ENCODE assay signal across 10 cellular contexts in genomic region chrX:24561121-24561520, GRCh38.
A peak's percentile ranks its signal among the peaks of the same experiment; 100 is the strongest.
DNase-seq lines count a peak whose midpoint lies in the region; ATAC-seq and TF ChIP-seq lines count a peak whose summit lies in the region.
"Had no signal": no experiment of that assay in that cellular context is flagged by ENCODE, and none has a peak within 500 bp of the region (broad histone marks: within the 10 kb centered on the region; RNA-seq: fewer than 3 reads in every experiment).

No MANE protein-coding gene starts in this region.

- H2BK20ac ChIP-seq in IMR-90 (ENCODE audit: low read depth, low read length), result no peak overlapping the region

- H3K9me3 Mint-ChIP-seq in MCF 10A (ENCODE audit: unreplicated experiment), result no peaks in the 10 kb centered on the region
- no peaks in the 10 kb centered on the region for H3K9me3 Mint-ChIP-seq in activated CD8-positive, alpha-beta memory T cell treated with anti-CD3 and anti-CD28 coated beads, Interleukin-2, amount 10 ng/mL, durations not matched to agents 7 days and 5 days (ENCODE audit: low read depth)

- H4K91ac ChIP-seq in IMR-90 (ENCODE audit: insufficient read depth, low read depth, low read length) (no peak overlapping the region), mesenchymal stem cell (ENCODE audit: low read length) (no peak overlapping the region)

- POLR2A ChIA-PET in MCF 10A (lab: Yijun Ruan, JAX) (no interaction called here), IMR-90 (lab: Charles Lee; ENCODE audit: unreplicated experiment) (no interaction called here)

- TF ChIP-seq POLR2A in breast epithelium (IDR thresholded peaks at IDR 0.05), result no peak
- TF ChIP-seq POLR2A in IMR-90 (IDR thresholded peaks at IDR 0.05; ENCODE audit: low read depth, low read length), result no peak

- H2BK12ac ChIP-seq in mesenchymal stem cell (ENCODE audit: low read length in 2 of 2), result no peak overlapping the region

- intact Hi-C loops in MCF 10A (cut with micrococcal nuclease) (no loop called here), breast epithelium (cut with DNase I; ENCODE audit: low total_unique reads) (no loop called here), IMR-90 (cut with micrococcal nuclease) (loop anchor here (2.0 kb wide), 1 partner anchor 166 kb away; no protein-coding TSS in a partner anchor), upper lobe of right lung (cut with DNase I) (no loop called here)

- no peaks in the 10 kb centered on the region for H3K9me1 ChIP-seq in IMR-90 (ENCODE audit: insufficient read depth, low read length)

- H3K27ac ChIP-seq in breast epithelium (no peak overlapping the region), IMR-90 (ENCODE audit: insufficient read depth, low read length) (no peak overlapping the region), upper lobe of right lung (no peak overlapping the region), mesenchymal stem cell (ENCODE audit: low read length, poor library complexity, severe bottlenecking) (no peak overlapping the region)

- H3K36me3 ChIP-seq in breast epithelium (no peaks in the 10 kb centered on the region), IMR-90 (ENCODE audit: control insufficient read depth, insufficient read depth, low read length) (no peaks in the 10 kb centered on the region), upper lobe of right lung (no peaks in the 10 kb centered on the region), mesenchymal stem cell (ENCODE audit: control insufficient read depth in 1 of 2, insufficient read depth in 2 of 2, low read depth in 1 of 2, low read length in 2 of 2) (no peaks in the 10 kb centered on the region)
- H3K36me3 ChIP-seq: MG63 had no signal

- H3K27ac Mint-ChIP-seq in MCF 10A (ENCODE audit: low read depth, unreplicated experiment), result no peak overlapping the region
- no peak overlapping the region for H3K27ac Mint-ChIP-seq in activated CD8-positive, alpha-beta memory T cell treated with anti-CD3 and anti-CD28 coated beads, Interleukin-2, amount 10 ng/mL, durations not matched to agents 7 days and 5 days

- H3K27me3 Mint-ChIP-seq in MCF 10A (ENCODE audit: insufficient read depth, unreplicated experiment), result peaks cover 77% of the 10 kb centered on the region
- no peaks in the 10 kb centered on the region for H3K27me3 Mint-ChIP-seq in activated CD8-positive, alpha-beta memory T cell treated with anti-CD3 and anti-CD28 coated beads, Interleukin-2, amount 10 ng/mL, durations not matched to agents 7 days and 5 days

- H2BK15ac ChIP-seq in IMR-90 (ENCODE audit: low read depth, low read length) (no peak overlapping the region), mesenchymal stem cell (ENCODE audit: low read depth, poor library complexity, severe bottlenecking) (no peak overlapping the region)

- in situ Hi-C loops in IMR-90 (cut with MboI; ENCODE audit: low sequenced_read_pairs), result no loop called here

- peaks cover 0 to 38% of the 10 kb centered on the region in 2 donors for H3K27me3 ChIP-seq in breast epithelium
- peaks cover 6% of the 10 kb centered on the region; the same call in 1 of the 2 replicates for H3K27me3 ChIP-seq in IMR-90 (ENCODE audit: control insufficient read depth, insufficient read depth, low read length)
- no peaks in the 10 kb centered on the region for H3K27me3 ChIP-seq in upper lobe of right lung
- H3K27me3 ChIP-seq in mesenchymal stem cell (ENCODE audit: control insufficient read depth in 1 of 2, insufficient read depth in 1 of 2, low read length in 2 of 2), result peaks cover 0 to 30% of the 10 kb centered on the region in 2 experiments
- H3K27me3 ChIP-seq: MG63 had no signal

- H3K14ac ChIP-seq in IMR-90 (replicated peaks; ENCODE audit: low read depth, low read length) (no peak overlapping the region), mesenchymal stem cell (ENCODE audit: low read length in 2 of 2) (no peak overlapping the region)

- BruUV-seq in MCF 10A (replicated peaks; lab: Mats Ljungman, UMichigan) (no TSS peak), IMR-90 (replicated peaks; lab: Mats Ljungman, UMichigan) (no TSS peak)

- H3K79me1 ChIP-seq in IMR-90 (ENCODE audit: low read depth in 1 of 2, low read length in 2 of 2), result no peaks in the 10 kb centered on the region
- H3K79me1 ChIP-seq in mesenchymal stem cell (replicated peaks; ENCODE audit: low read length, poor library complexity, severe bottlenecking), result no peaks in the 10 kb centered on the region

- WGBS in IMR-90 (ENCODE audit: extremely low coverage in 2 of 2, insufficient read length in 1 of 2), 2 experiments, result no CpG with 5 or more reads among the region's 5 CpGs
- 78% methylated on average over 1 of the region's 5 CpGs for WGBS in mesenchymal stem cell

- H3K4me3 Mint-ChIP-seq in MCF 10A (ENCODE audit: unreplicated experiment), result no peak overlapping the region
- no peak overlapping the region for H3K4me3 Mint-ChIP-seq in activated CD8-positive, alpha-beta memory T cell treated with anti-CD3 and anti-CD28 coated beads, Interleukin-2, amount 10 ng/mL, durations not matched to agents 7 days and 5 days

- H3K4me2 ChIP-seq in IMR-90 (ENCODE audit: low read depth, low read length), result no peak overlapping the region
- H3K4me2 ChIP-seq in mesenchymal stem cell (ENCODE audit: low read length, poor library complexity, severe bottlenecking), result no peak overlapping the region

- H3K4ac ChIP-seq in IMR-90 (ENCODE audit: low read depth, low read length) (no peak overlapping the region), mesenchymal stem cell (ENCODE audit: low read depth in 1 of 2, low read length in 2 of 2) (no peak overlapping the region)

- peak; percentile 39 for TF ChIP-seq RAD21 in IMR-90 (IDR thresholded peaks at IDR 0.05; ENCODE audit: low read length)

- no peak overlapping the region for H3K9ac ChIP-seq in IMR-90 (ENCODE audit: low read depth, low read length)
- no peak overlapping the region for H3K9ac ChIP-seq in mesenchymal stem cell (ENCODE audit: low read length)

- H3K18ac ChIP-seq in IMR-90 (ENCODE audit: low read depth, low read length) (no peak overlapping the region), mesenchymal stem cell (ENCODE audit: low read depth in 1 of 2, low read length in 2 of 2) (no peak overlapping the region)

- H3K4me1 ChIP-seq in breast epithelium, result no peaks in the 10 kb centered on the region
- no peaks in the 10 kb centered on the region for H3K4me1 ChIP-seq in IMR-90 (ENCODE audit: control insufficient read depth, insufficient read depth, low read length)
- no peaks in the 10 kb centered on the region for H3K4me1 ChIP-seq in upper lobe of right lung
- no peaks in the 10 kb centered on the region for H3K4me1 ChIP-seq in mesenchymal stem cell (ENCODE audit: control insufficient read depth, insufficient read depth, low read depth, low read length)

- H2AK5ac ChIP-seq in IMR-90 (ENCODE audit: low read depth, low read length), result no peak overlapping the region
- no peak overlapping the region for H2AK5ac ChIP-seq in mesenchymal stem cell (ENCODE audit: low read length, severe bottlenecking)

- H2BK120ac ChIP-seq in IMR-90 (ENCODE audit: low read depth, low read length) (no peak overlapping the region), mesenchymal stem cell (ENCODE audit: low read depth, low read length) (no peak overlapping the region)

- H2AFZ ChIP-seq in IMR-90 (replicated peaks; ENCODE audit: low read length, poor library complexity), result no peak overlapping the region
- H2AFZ ChIP-seq in mesenchymal stem cell (ENCODE audit: low read depth, low read length), result no peak overlapping the region

- DNase-seq in MCF 10A (ENCODE audit: unreplicated experiment) (peak; percentile 43), breast epithelium (ENCODE audit: low spot score in 2 of 2) (no peak), IMR-90 (peak; percentile 11), cerebellar cortex (ENCODE audit: low spot score) (peak; percentile 5), upper lobe of right lung (no peak), mesenchymal stem cell (no peak)
- no peak for DNase-seq in activated CD8-positive, alpha-beta memory T cell treated with anti-CD3 and anti-CD28 coated beads, Interleukin-2, amount 10 ng/mL, durations not matched to agents 7 days and 5 days
- DNase-seq: MG63, SW 1271 had no signal

- no peak overlapping the region for H4K5ac ChIP-seq in IMR-90 (ENCODE audit: low read depth, low read length)

- H2AK9ac ChIP-seq in IMR-90 (replicated peaks; ENCODE audit: low read depth, low read length, poor library complexity), result no peak overlapping the region

- H4K8ac ChIP-seq in IMR-90 (ENCODE audit: low read depth in 2 of 2, low read length in 2 of 2), result no peak overlapping the region
- no peak overlapping the region for H4K8ac ChIP-seq in mesenchymal stem cell (ENCODE audit: low read length)

- CTCF ChIA-PET in MCF 10A (lab: Yijun Ruan, JAX), result interaction anchor here (0.6 to 0.7 kb wide), 2 partner anchors 510 to 1969 kb away, joined by 3 to 4 read pairs; no protein-coding TSS in a partner anchor
- CTCF ChIA-PET in IMR-90 (lab: Yijun Ruan, JAX), result no interaction called here
- CTCF ChIA-PET in activated CD8-positive, alpha-beta memory T cell treated with anti-CD3 and anti-CD28 coated beads, Interleukin-2, amount 10 ng/mL, durations not matched to agents 7 days and 5 days (lab: Charles Lee), result interaction anchor here (1.1 to 4.2 kb wide), 3 partner anchors 163 to 190 kb away, joined by 3 to 12 read pairs (median 5); no protein-coding TSS in a partner anchor

- H3K23ac ChIP-seq in IMR-90 (ENCODE audit: low read depth, low read length) (no peak overlapping the region), mesenchymal stem cell (ENCODE audit: low read length in 2 of 2) (no peak overlapping the region)

- H3K9me3 ChIP-seq in breast epithelium (no peaks in the 10 kb centered on the region), IMR-90 (ENCODE audit: control insufficient read depth, insufficient read depth, low read length) (no peaks in the 10 kb centered on the region), upper lobe of right lung (no peaks in the 10 kb centered on the region), mesenchymal stem cell (ENCODE audit: control insufficient read depth, low read length) (no peaks in the 10 kb centered on the region)
- H3K9me3 ChIP-seq: MG63 had no signal

- H2BK5ac ChIP-seq in IMR-90 (ENCODE audit: low read depth, low read length, poor library complexity, severe bottlenecking) (no peak overlapping the region), mesenchymal stem cell (ENCODE audit: low read depth, low read length, poor library complexity, severe bottlenecking) (no peak overlapping the region)

- no peak overlapping the region for H3K56ac ChIP-seq in IMR-90 (ENCODE audit: extremely low read depth, insufficient read depth, low read length)

- H4K20me1 ChIP-seq in IMR-90 (ENCODE audit: insufficient read depth, low read length), result no peaks in the 10 kb centered on the region

- H3K36me3 Mint-ChIP-seq in MCF 10A (ENCODE audit: insufficient read depth, unreplicated experiment), result no peaks in the 10 kb centered on the region
- no peaks in the 10 kb centered on the region for H3K36me3 Mint-ChIP-seq in activated CD8-positive, alpha-beta memory T cell treated with anti-CD3 and anti-CD28 coated beads, Interleukin-2, amount 10 ng/mL, durations not matched to agents 7 days and 5 days

- dilution Hi-C loops in IMR-90 (cut with HindIII; ENCODE audit: low sequenced_read_pairs, unreplicated experiment), result no loop called here

- no peaks in the 10 kb centered on the region for H3K4me1 Mint-ChIP-seq in MCF 10A (ENCODE audit: insufficient read depth, unreplicated experiment)
- no peaks in the 10 kb centered on the region for H3K4me1 Mint-ChIP-seq in activated CD8-positive, alpha-beta memory T cell treated with anti-CD3 and anti-CD28 coated beads, Interleukin-2, amount 10 ng/mL, durations not matched to agents 7 days and 5 days

- ATAC-seq in IMR-90 (ENCODE audit: low read depth) (no peak), upper lobe of right lung (no peak), GM19395 (IDR thresholded peaks at IDR 0.05; ENCODE audit: unreplicated experiment) (no peak)
- no peak for ATAC-seq in activated CD8-positive, alpha-beta memory T cell treated with anti-CD3 and anti-CD28 coated beads, Interleukin-2, amount 10 ng/mL, durations not matched to agents 7 days and 5 days

- H3K4me3 ChIP-seq in breast epithelium (no peak overlapping the region), IMR-90 (ENCODE audit: insufficient read depth, low read depth, low read length) (no peak overlapping the region), upper lobe of right lung (no peak overlapping the region), mesenchymal stem cell (ENCODE audit: insufficient read depth in 1 of 2, low read depth in 1 of 2, low read length in 2 of 2) (no peak overlapping the region)
- H3K4me3 ChIP-seq: MG63 had no signal

- TF ChIP-seq CTCF in MCF 10A (IDR thresholded peaks at IDR 0.05; ENCODE audit: unreplicated experiment) (peak; percentile 22), breast epithelium (IDR thresholded peaks at IDR 0.05) (no peak), IMR-90 (conservative IDR thresholded peaks at IDR 0.05; ENCODE audit: low read depth, low read length) (peak; percentile 28), upper lobe of right lung (IDR thresholded peaks at IDR 0.05) (peak; percentile 18)

Comparison
In these comparisons a context has a peak if more than half of its experiments do, and no peak if none do; other contexts are left out.
1. DNase-seq: peak in MCF 10A (single experiment), IMR-90 (single experiment) and cerebellar cortex (single experiment); none in breast epithelium (0 of 2), upper lobe of right lung (single experiment), mesenchymal stem cell (single experiment) and activated CD8-positive, alpha-beta memory T cell treated with anti-CD3 and anti-CD28 coated beads, Interleukin-2, amount 10 ng/mL, durations not matched to agents 7 days and 5 days (single experiment).
2. CTCF ChIP-seq: peak in MCF 10A (single experiment), IMR-90 (single experiment) and upper lobe of right lung (single experiment); none in breast epithelium (0 of 3).